In genomic region chr20:37242503-37242902, GRCh38 we compare ENCODE assay signal across 17 cellular contexts. TPM values are rescaled to one million over a fixed set of nuclear protein-coding genes. Genes with fewer than 3 reads are reported as not detected.
DNase-seq lines count a peak whose midpoint lies in the region; ATAC-seq and TF ChIP-seq lines count a peak whose summit lies in the region.
"Had no signal": no experiment of that assay in that cellular context is flagged by ENCODE, and none has a peak within 500 bp of the region (broad histone marks: within the 10 kb centered on the region; RNA-seq: fewer than 3 reads in every experiment).

No MANE protein-coding gene starts in this region.

- TF ChIP-seq CTCF in endothelial cell (IDR thresholded peaks at IDR 0.05; ENCODE audit: unreplicated experiment) (no peak), neural progenitor cell (IDR thresholded peaks at IDR 0.05) (no peak)

- peaks cover 37% of the 10 kb centered on the region for H3K36me3 Mint-ChIP-seq in endothelial cell (ENCODE audit: low read depth, unreplicated experiment)
- peaks cover 40% of the 10 kb centered on the region for H3K36me3 Mint-ChIP-seq in neural progenitor cell

- H2AFZ ChIP-seq in neural progenitor cell (replicated peaks), result no peak overlapping the region

- H3K4me1 ChIP-seq in right cardiac atrium (ENCODE audit: control insufficient read depth, insufficient read depth, low read length) (peaks cover 8% of the 10 kb centered on the region), neural progenitor cell (peaks cover 60% of the 10 kb centered on the region)
- H3K4me1 ChIP-seq: A549 had no signal

- H3K27ac ChIP-seq in right cardiac atrium (ENCODE audit: low read length), result no peak overlapping the region
- H3K27ac ChIP-seq in neural progenitor cell, result peak overlapping the region; percentile 46
- H3K27ac ChIP-seq: A549 had no signal

- H3K9me3 ChIP-seq in right cardiac atrium (ENCODE audit: control insufficient read depth, low read length), result no peaks in the 10 kb centered on the region
- H3K9me3 ChIP-seq in neural progenitor cell (ENCODE audit: low read depth), result no peaks in the 10 kb centered on the region
- H3K9me3 ChIP-seq: A549 had no signal

- H3K4me1 Mint-ChIP-seq in endothelial cell (ENCODE audit: unreplicated experiment), result peaks cover 21% of the 10 kb centered on the region
- H3K4me1 Mint-ChIP-seq in neural progenitor cell, result peaks cover 67% of the 10 kb centered on the region
- H3K4me1 Mint-ChIP-seq: CD14-positive monocyte had no signal

- H3K4me3 Mint-ChIP-seq in endothelial cell (ENCODE audit: unreplicated experiment) (peak overlapping the region; percentile 12), neural progenitor cell (no peak overlapping the region)
- H3K4me3 Mint-ChIP-seq: CD14-positive monocyte; CD8-positive, alpha-beta T cell; H9 had no signal

- no peaks in the 10 kb centered on the region for H3K79me2 ChIP-seq in neural progenitor cell (ENCODE audit: low read depth)

- no peak overlapping the region for H3K9ac ChIP-seq in neural progenitor cell

- H3K9me3 Mint-ChIP-seq in endothelial cell (ENCODE audit: unreplicated experiment), result no peaks in the 10 kb centered on the region
- no peaks in the 10 kb centered on the region for H3K9me3 Mint-ChIP-seq in neural progenitor cell
- H3K9me3 Mint-ChIP-seq: CD14-positive monocyte; CD8-positive, alpha-beta T cell; H9 had no signal

- 75% methylated on average over 4 of the region's 4 CpGs for WGBS in right cardiac atrium

- no peak overlapping the region for H3K4me3 ChIP-seq in right cardiac atrium (ENCODE audit: low read length)
- H3K4me3 ChIP-seq in neural progenitor cell, result no peak overlapping the region
- H3K4me3 ChIP-seq: A549 had no signal

- H3K36me3 ChIP-seq in neural progenitor cell, result peaks cover 20% of the 10 kb centered on the region

- DNase-seq in cardiac septum (ENCODE audit: low spot score) (peak; percentile 27), right cardiac atrium (no peak), endothelial cell (ENCODE audit: low spot score) (no peak), neural progenitor cell (ENCODE audit: low spot score) (no peak), ACHN (no peak), NCI-H774 (lab: John Stamatoyannopoulos, UW) (no peak)
- DNase-seq: CD8-positive, alpha-beta T cell; COR-L47; DMS153; DMS79 treated with DMSO at 0.1 percent for 48 hours; EL; GOT3 had no signal

- H3K4me2 ChIP-seq in neural progenitor cell, result no peak overlapping the region
- H3K4me2 ChIP-seq: A549 had no signal

- H3K27me3 ChIP-seq in right cardiac atrium (ENCODE audit: control insufficient read depth, insufficient read depth), result no peaks in the 10 kb centered on the region
- H3K27me3 ChIP-seq in neural progenitor cell, result no peaks in the 10 kb centered on the region

- in situ Hi-C loops in ACHN (cut with HindIII; ENCODE audit: low pct_ligation_motif_present, low pct_unique_long_range_greater_than_20kb, low sequenced_read_pairs), result no loop called here

- intact Hi-C loops in cardiac septum (cut with DNase I) (no loop called here), right cardiac atrium (cut with DNase I) (no loop called here)

- no peak for ATAC-seq in right cardiac atrium
- ATAC-seq: CD8-positive, alpha-beta T cell had no signal

- H3K27ac Mint-ChIP-seq in endothelial cell (ENCODE audit: unreplicated experiment) (no peak overlapping the region), neural progenitor cell (no peak overlapping the region)
- H3K27ac Mint-ChIP-seq: CD8-positive, alpha-beta T cell had no signal

- H3F3A ChIP-seq in neural progenitor cell (ENCODE audit: low read depth), result peaks cover 81% of the 10 kb centered on the region

- no peaks in the 10 kb centered on the region for H4K20me1 ChIP-seq in neural progenitor cell (ENCODE audit: low read depth)

- H3K27me3 Mint-ChIP-seq in endothelial cell (ENCODE audit: unreplicated experiment), result peaks cover 5% of the 10 kb centered on the region
- no peaks in the 10 kb centered on the region for H3K27me3 Mint-ChIP-seq in neural progenitor cell (ENCODE audit: insufficient read depth, low read depth)

RNA-seq across cellular contexts. Expression of gene GHRH, which starts 19.1 kb away (rescaled TPM):
- total RNA-seq in cardiac septum (not detected), right cardiac atrium (10 to 100 TPM in 3 of 4 donors, 1 to 10 TPM in 1; 7.3 to 23.5 (median 14.3) TPM), endothelial cell (ENCODE audit: unreplicated experiment) (not detected), neural progenitor cell (ENCODE audit: low replicate concordance) (3.2 TPM in 1 of 2 replicates, not detected in the other)
- polyA plus RNA-seq in right cardiac atrium, result 19.5 TPM
- total RNA-seq: CD8-positive, alpha-beta T cell; H9; HT1080 had no signal
- polyA plus RNA-seq: A549, BJ, CD14-positive monocyte had no signal

RNA-seq across cellular contexts. Expression of gene MANBAL, which starts 47.0 kb away (rescaled TPM):
- total RNA-seq in cardiac septum (20.5 TPM), right cardiac atrium (10 to 100 TPM; 22.9 to 30.6 (median 29.5) TPM), endothelial cell (ENCODE audit: unreplicated experiment) (35.6 TPM), neural progenitor cell (ENCODE audit: low replicate concordance) (32.7 and 44.8 TPM in 2 replicates)
- polyA plus RNA-seq in right cardiac atrium, result 34.8 TPM
